In genomic region chr4:46804781-46805413, GRCh38 we compare ENCODE assay signal across 33 cellular contexts.
"Had no signal": no experiment of that assay in that cellular context is flagged by ENCODE, and none has a peak within 500 bp of the region (broad histone marks: within the 10 kb centered on the region; RNA-seq: fewer than 3 reads in every experiment).

No MANE protein-coding gene starts in this region.

- H3K4me3 ChIP-seq: MG63, Peyer's patch, SJSA1 had no signal

- H3K9me3 ChIP-seq: MG63, Peyer's patch, SJSA1, SK-N-SH had no signal

- H3K27ac Mint-ChIP-seq: activated CD4-positive, alpha-beta T cell treated with anti-CD3 and anti-CD28 coated beads for 36 hours; activated CD4-positive, alpha-beta T cell treated with anti-CD3 and anti-CD28 coated beads, Interleukin-2, amount 10 ng/mL, durations not matched to agents 7 days and 5 days; activated CD8-positive, alpha-beta T cell treated with anti-CD3 and anti-CD28 coated beads, Interleukin-2, amount 10 ng/mL, durations not matched to agents 7 days and 5 days; activated naive CD4-positive, alpha-beta T cell treated with anti-CD3 and anti-CD28 coated beads, Interleukin-2, amount 50 U/mL, for 24 hours; activated T-cell treated with anti-CD3 and anti-CD28 coated beads, Interleukin-2, amount 50 U/mL, for 24 hours; activated T-helper 2 cell treated with anti-CD3 and anti-CD28 coated beads, Interferon-gamma antibody, Interleukin-2, Interleukin-4, amounts not matched to agents 10 μg/mL and 5 μg/mL and 100 μg/mL, durations not matched to agents 14 hours and 24 hours and 36 hours; brain; T-helper 1 cell treated with Interleukin-12 subunit alpha and Interleukin-12 subunit beta and Interleukin-4 antibody, amounts not matched to agents 30 μg/mL and 1 μg/mL, for 36 hours; T-helper 2 cell treated with Interferon-gamma antibody and Interleukin-4, amounts not matched to agents 5 μg/mL and 100 μg/mL, for 36 hours had no signal

- H3K9me3 Mint-ChIP-seq: activated CD4-positive, alpha-beta T cell treated with anti-CD3 and anti-CD28 coated beads, Interleukin-2, amount 10 ng/mL, durations not matched to agents 7 days and 5 days; activated T-cell treated with anti-CD3 and anti-CD28 coated beads, Interleukin-2, amount 50 U/mL, for 24 hours; activated T-helper 2 cell treated with anti-CD3 and anti-CD28 coated beads, Interferon-gamma antibody, Interleukin-2, Interleukin-4, amounts not matched to agents 10 μg/mL and 5 μg/mL and 100 μg/mL, durations not matched to agents 14 hours and 24 hours and 36 hours; T-helper 1 cell treated with Interleukin-12 subunit alpha and Interleukin-12 subunit beta and Interleukin-4 antibody, amounts not matched to agents 30 μg/mL and 1 μg/mL, for 36 hours; T-helper 2 cell treated with Interferon-gamma antibody and Interleukin-4, amounts not matched to agents 5 μg/mL and 100 μg/mL, for 36 hours had no signal

- H3K36me3 ChIP-seq: MG63, Peyer's patch, SJSA1 had no signal

- H3K4me1 ChIP-seq: Peyer's patch, SJSA1 had no signal

- H3K4me3 Mint-ChIP-seq: activated CD4-positive, alpha-beta T cell treated with anti-CD3 and anti-CD28 coated beads for 36 hours; activated CD4-positive, alpha-beta T cell treated with anti-CD3 and anti-CD28 coated beads, Interleukin-2, amount 10 ng/mL, durations not matched to agents 7 days and 5 days; activated CD8-positive, alpha-beta T cell treated with anti-CD3 and anti-CD28 coated beads, Interleukin-2, amount 10 ng/mL, durations not matched to agents 7 days and 5 days; activated naive CD4-positive, alpha-beta T cell treated with anti-CD3 and anti-CD28 coated beads, Interleukin-2, amount 50 U/mL, for 24 hours; activated T-cell treated with anti-CD3 and anti-CD28 coated beads, Interleukin-2, amount 50 U/mL, for 24 hours; brain; T-helper 1 cell treated with Interleukin-12 subunit alpha and Interleukin-12 subunit beta and Interleukin-4 antibody, amounts not matched to agents 30 μg/mL and 1 μg/mL, for 36 hours; T-helper 2 cell treated with Interferon-gamma antibody and Interleukin-4, amounts not matched to agents 5 μg/mL and 100 μg/mL, for 36 hours had no signal

- H3K4me1 Mint-ChIP-seq: activated CD4-positive, alpha-beta T cell treated with anti-CD3 and anti-CD28 coated beads for 36 hours; activated CD4-positive, alpha-beta T cell treated with anti-CD3 and anti-CD28 coated beads, Interleukin-2, amount 10 ng/mL, durations not matched to agents 7 days and 5 days; activated naive CD4-positive, alpha-beta T cell treated with anti-CD3 and anti-CD28 coated beads, Interleukin-2, amount 50 U/mL, for 24 hours; brain had no signal

- H3K27me3 Mint-ChIP-seq: activated CD4-positive, alpha-beta T cell treated with anti-CD3 and anti-CD28 coated beads for 36 hours; activated CD4-positive, alpha-beta T cell treated with anti-CD3 and anti-CD28 coated beads, Interleukin-2, amount 10 ng/mL, durations not matched to agents 7 days and 5 days; activated naive CD4-positive, alpha-beta T cell treated with anti-CD3 and anti-CD28 coated beads, Interleukin-2, amount 50 U/mL, for 24 hours; activated T-cell treated with anti-CD3 and anti-CD28 coated beads, Interleukin-2, amount 50 U/mL, for 24 hours had no signal

- H3K27ac ChIP-seq: Peyer's patch, SJSA1 had no signal

- DNase-seq: activated CD4-positive, alpha-beta T cell treated with anti-CD3 and anti-CD28 coated beads for 36 hours; activated CD4-positive, alpha-beta T cell treated with anti-CD3 and anti-CD28 coated beads, Interleukin-2, amount 10 ng/mL, durations not matched to agents 7 days and 5 days; activated CD4-positive, alpha-beta T cell treated with anti-CD3 and anti-CD28 coated beads, Interleukin-2, amount 50 U/mL, for 48 hours; activated CD8-positive, alpha-beta T cell treated with anti-CD3 and anti-CD28 coated beads, Interleukin-2, amount 10 ng/mL, durations not matched to agents 7 days and 5 days; activated gamma-delta T cell; activated naive CD4-positive, alpha-beta T cell treated with Interleukin-2 at 50 U/mL for 16 hours; activated T-cell treated with anti-CD3 and anti-CD28 coated beads, Interleukin-2, amount 50 U/mL, for 24 hours; anterior cingulate cortex; Kasumi-1; KG1; MG63; NCI-H1048; NCI-H1105 treated with DMSO at 0.1 percent for 48 hours; NCI-H1436 treated with DMSO at 0.1 percent for 48 hours; NCI-H1694 treated with DMSO at 0.1 percent for 48 hours; NCI-H2029 treated with DMSO at 0.1 percent for 48 hours; NCI-H2107; NCI-H2171; NCI-H510A; NCI-H526; NCI-H748 treated with DMSO at 0.1 percent for 48 hours; NK-92 treated with Interleukin-12 subunit alpha and Interleukin-12 subunit beta, amount 100 ng/mL, for 24 hours; PC-3; Peyer's patch; RPMI8226; SHP77 treated with DMSO at 0.1 percent for 48 hours; SK-N-SH had no signal

- H3K36me3 Mint-ChIP-seq: activated naive CD4-positive, alpha-beta T cell treated with anti-CD3 and anti-CD28 coated beads, Interleukin-2, amount 50 U/mL, for 24 hours; brain had no signal

- H3K27me3 ChIP-seq: MG63, Peyer's patch, SJSA1 had no signal

- ATAC-seq: activated CD4-positive, alpha-beta T cell treated with anti-CD3 and anti-CD28 coated beads for 36 hours; activated CD8-positive, alpha-beta T cell treated with anti-CD3 and anti-CD28 coated beads, Interleukin-2, amount 10 ng/mL, durations not matched to agents 7 days and 5 days; PC-3 had no signal
